18 cellular contexts compared by ENCODE assay signal in genomic region chr3:55245391-55245790, GRCh38.
"Had no signal": no experiment of that assay in that cellular context is flagged by ENCODE, and none has a peak within 500 bp of the region (broad histone marks: within the 10 kb centered on the region; RNA-seq: fewer than 3 reads in every experiment).

No MANE protein-coding gene starts in this region.

- DNase-seq: activated CD4-positive, alpha-beta T cell treated with anti-CD3 and anti-CD28 coated beads for 4 hours; activated CD8-positive, alpha-beta memory T cell treated with anti-CD3 and anti-CD28 coated beads, Interleukin-2, amount 50 U/mL, for 48 hours; activated gamma-delta T cell; activated T-cell treated with anti-CD3 and anti-CD28 coated beads, Interleukin-2, amount 50 U/mL, for 72 hours; amygdala; cortex of kidney; effector memory CD4-positive, alpha-beta T cell; head of caudate nucleus; pancreas; stimulated activated CD4-positive, alpha-beta T cell treated with anti-CD3 and anti-CD28 coated beads, Interleukin-2, amount 100 ng/mL, for 48 hours; stimulated activated naive CD4-positive, alpha-beta T cell; tibial artery; WERI-Rb-1 had no signal

- H3K9me3 ChIP-seq: pancreas, tibial artery had no signal

- H3K27ac ChIP-seq: pancreas, SK-N-MC, tibial artery, WERI-Rb-1 had no signal

- H3K4me3 Mint-ChIP-seq: activated T-cell treated with anti-CD3 and anti-CD28 coated beads, Interleukin-2, amount 50 U/mL, for 72 hours; central memory CD8-positive, alpha-beta T cell; neural crest cell had no signal

- H3K4me3 ChIP-seq: pancreas, SK-N-MC, tibial artery had no signal

- H3K27me3 ChIP-seq: pancreas, tibial artery had no signal

- H3K36me3 ChIP-seq: pancreas, tibial artery, WERI-Rb-1 had no signal

- H3K27me3 Mint-ChIP-seq: brain; central memory CD8-positive, alpha-beta T cell had no signal

- H3K27ac Mint-ChIP-seq: activated naive CD4-positive, alpha-beta T cell treated with anti-CD3 and anti-CD28 coated beads, Interleukin-2, amount 50 U/mL, for 72 hours; activated T-cell treated with anti-CD3 and anti-CD28 coated beads, Interleukin-2, amount 50 U/mL, for 72 hours had no signal

- H3K4me1 Mint-ChIP-seq: central memory CD8-positive, alpha-beta T cell had no signal

- ATAC-seq: activated naive CD4-positive, alpha-beta T cell treated with anti-CD3 and anti-CD28 coated beads, Interleukin-2, amount 50 U/mL, for 72 hours; activated T-cell treated with anti-CD3 and anti-CD28 coated beads, Interleukin-2, amount 50 U/mL, for 72 hours; pancreas had no signal

- H3K4me1 ChIP-seq: tibial artery had no signal
